In genomic region chr15:41309226-41309905, GRCh38 we compare ENCODE assay signal across 34 cellular contexts. TPM values are rescaled to one million over a fixed set of nuclear protein-coding genes. Genes with fewer than 3 reads are reported as not detected.
DNase-seq lines count a peak whose midpoint lies in the region; ATAC-seq, FAIRE-seq and TF ChIP-seq lines count a peak whose summit lies in the region.
"Had no signal": no experiment of that assay in that cellular context is flagged by ENCODE, and none has a peak within 500 bp of the region (broad histone marks: within the 10 kb centered on the region; RNA-seq: fewer than 3 reads in every experiment).

No MANE protein-coding gene starts in this region.

- peak; percentile 36 for DNase-seq in GM12865 (ENCODE audit: low read depth)
- peak; percentile 46 for DNase-seq in LHCN-M2 (ENCODE audit: low read depth)
- no peak for DNase-seq in pancreas
- DNase-seq: activated CD4-positive, alpha-beta T cell treated with anti-CD3 and anti-CD28 coated beads for 36 hours; activated effector memory CD4-positive, alpha-beta T cell treated with anti-CD3 and anti-CD28 coated beads, Interleukin-2, amount 50 U/mL, for 16 hours; activated naive CD8-positive, alpha-beta T cell treated with anti-CD3 and anti-CD28 coated beads, Interleukin-2, amount 10 ng/mL, durations not matched to agents 7 days and 5 days; activated T-cell treated with anti-CD3 and anti-CD28 coated beads, Interleukin-2, amount 50 U/mL, for 1 hour; C1 segment of cervical spinal cord; effector CD8-positive, alpha-beta T cell; GDM1; HCEC 1CT; immature natural killer cell; left cardiac atrium; naive thymus-derived CD8-positive, alpha-beta T cell; NCI-H1092 treated with DMSO at 0.1 percent for 48 hours; NCI-H187; NCI-H524; nucleus accumbens; Peyer's patch; SHP77 treated with DMSO at 0.1 percent for 48 hours; stimulated activated CD4-positive, alpha-beta T cell treated with anti-CD3 and anti-CD28 coated beads, Interleukin-15, amount 100 ng/mL, for 24 hours; T1000; trophoblast cell had no signal

- H3K9me3 ChIP-seq in pancreas: no peaks in the 10 kb centered on the region
- H3K9me3 ChIP-seq: ascending aorta, Peyer's patch had no signal

- no peak overlapping the region for H3K27ac ChIP-seq in pancreas
- H3K27ac ChIP-seq: ascending aorta, cardiac muscle cell, epithelial cell of prostate, Peyer's patch, VCaP had no signal

- H3K4me1 ChIP-seq in pancreas: no peaks in the 10 kb centered on the region
- H3K4me1 ChIP-seq: ascending aorta, Peyer's patch had no signal

- intact Hi-C loops in pancreas (cut with DNase I): no loop called here

- no peak for TF ChIP-seq CTCF in GM12865 (IDR thresholded peaks at IDR 0.05; ENCODE audit: insufficient read depth, low read depth, low read length, missing control alignments)
- TF ChIP-seq CTCF in pancreas (IDR thresholded peaks at IDR 0.05): no peak

- H3K36me3 ChIP-seq in pancreas: peaks cover 0 to 5% (median 0%) of the 10 kb centered on the region in 3 donors

- no peaks in the 10 kb centered on the region for H3K27me3 ChIP-seq in pancreas
- H3K27me3 ChIP-seq: ascending aorta, cardiac muscle cell, Peyer's patch had no signal

- ATAC-seq in GM19395 (IDR thresholded peaks at IDR 0.05; ENCODE audit: unreplicated experiment) (peak; percentile 60), pancreas (no peak), HG02938 (IDR thresholded peaks at IDR 0.05; ENCODE audit: unreplicated experiment) (no peak), HG03159 (IDR thresholded peaks at IDR 0.05; ENCODE audit: unreplicated experiment) (no peak), esophagus mucosa (no peak)
- ATAC-seq: activated CD4-positive, alpha-beta T cell treated with anti-CD3 and anti-CD28 coated beads for 36 hours; left cardiac atrium; naive thymus-derived CD8-positive, alpha-beta T cell; stimulated activated effector memory CD8-positive, alpha-beta T cell treated with anti-CD3 and anti-CD28 coated beads, Interleukin-12 subunit alpha, Interleukin-12 subunit beta, amount 100 ng/mL, for 72 hours had no signal

- FAIRE-seq in pancreas (lab: Jason Lieb, UNC): peak; percentile 9
- FAIRE-seq: colon had no signal

- WGBS in pancreas, 2 donors: 95 to 98% methylated on average over 2 of the region's 2 CpGs

- H3K4me3 ChIP-seq in GM12865 (ENCODE audit: low read depth, low read length) (no peak overlapping the region), pancreas (no peak overlapping the region)
- H3K4me3 ChIP-seq: ascending aorta, cardiac muscle cell, lung, Peyer's patch had no signal

RNA-seq across cellular contexts. Expression of gene OIP5, which starts 23.0 kb away (rescaled TPM):
- total RNA-seq in LHCN-M2 (2014; rRNA removed) (17.3 and 19.5 TPM in 2 replicates), pancreas (under 1 TPM; 0.17 to 0.41 (median 0.25) TPM), esophagus mucosa (6.4 TPM)
- polyA plus RNA-seq in LHCN-M2 (2012): 5.1 TPM
- under 1 TPM; 0.30 to 0.56 TPM for polyA plus RNA-seq in pancreas
- total RNA-seq: ascending aorta had no signal

RNA-seq across cellular contexts. Expression of gene NUSAP1, which starts 23.3 kb away (rescaled TPM):
- total RNA-seq in LHCN-M2 (2014; rRNA removed) (161 and 169 TPM in 2 replicates), pancreas (1 to 10 TPM in 3 of 6 donors, under 1 TPM in 3; 0.37 to 5.6 (median 1.2) TPM), esophagus mucosa (39.1 TPM)
- 41.2 TPM for polyA plus RNA-seq in LHCN-M2 (2012)
- 1 to 10 TPM in 1 of 2 donors, under 1 TPM in 1; 0.95 to 2.1 TPM for polyA plus RNA-seq in pancreas
- total RNA-seq: ascending aorta had no signal

Comparison
In these comparisons a context has a peak if more than half of its experiments do, and no peak if none do; other contexts are left out.
1. DNase-seq: peak in GM12865 (single experiment) and LHCN-M2 (single experiment); none in pancreas (0 of 6).